ENCODE assay signal across 1 cellular context in genomic region chr21:33479679-33480480, GRCh38.
A peak's percentile ranks its signal among the peaks of the same experiment; 100 is the strongest.
TF ChIP-seq lines count a peak whose summit lies in the region.

TSS of gene TMEM50B (minus strand) at chr21:33479974. CDS start at chr21:33468885, 11,089 bp downstream.

TF ChIP-seq in HepG2, 621 proteins besides CTCF, POLR2A, EP300 and RAD21 (continued from another document and continues in another):
- TF ChIP-seq HMGXB3 (CRISPR knock-in tag; IDR thresholded peaks at IDR 0.05; ENCODE audit: borderline replicate concordance), result no peak
- TF ChIP-seq, protein P1, sequence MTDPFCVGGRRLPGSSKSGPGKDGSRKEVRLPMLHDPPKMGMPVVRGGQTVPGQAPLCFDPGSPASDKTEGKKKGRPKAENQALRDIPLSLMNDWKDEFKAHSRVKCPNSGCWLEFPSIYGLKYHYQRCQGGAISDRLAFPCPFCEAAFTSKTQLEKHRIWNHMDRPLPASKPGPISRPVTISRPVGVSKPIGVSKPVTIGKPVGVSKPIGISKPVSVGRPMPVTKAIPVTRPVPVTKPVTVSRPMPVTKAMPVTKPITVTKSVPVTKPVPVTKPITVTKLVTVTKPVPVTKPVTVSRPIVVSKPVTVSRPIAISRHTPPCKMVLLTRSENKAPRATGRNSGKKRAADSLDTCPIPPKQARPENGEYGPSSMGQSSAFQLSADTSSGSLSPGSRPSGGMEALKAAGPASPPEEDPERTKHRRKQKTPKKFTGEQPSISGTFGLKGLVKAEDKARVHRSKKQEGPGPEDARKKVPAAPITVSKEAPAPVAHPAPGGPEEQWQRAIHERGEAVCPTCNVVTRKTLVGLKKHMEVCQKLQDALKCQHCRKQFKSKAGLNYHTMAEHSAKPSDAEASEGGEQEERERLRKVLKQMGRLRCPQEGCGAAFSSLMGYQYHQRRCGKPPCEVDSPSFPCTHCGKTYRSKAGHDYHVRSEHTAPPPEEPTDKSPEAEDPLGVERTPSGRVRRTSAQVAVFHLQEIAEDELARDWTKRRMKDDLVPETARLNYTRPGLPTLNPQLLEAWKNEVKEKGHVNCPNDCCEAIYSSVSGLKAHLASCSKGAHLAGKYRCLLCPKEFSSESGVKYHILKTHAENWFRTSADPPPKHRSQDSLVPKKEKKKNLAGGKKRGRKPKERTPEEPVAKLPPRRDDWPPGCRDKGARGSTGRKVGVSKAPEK (CRISPR knock-in tag; IDR thresholded peaks at IDR 0.05; ENCODE audit: borderline replicate concordance), result no peak
- no peak for TF ChIP-seq SCMH1 (CRISPR knock-in tag; IDR thresholded peaks at IDR 0.05; ENCODE audit: borderline replicate concordance)
- peak; percentile 84; the same call in 1 of the 2 replicates for TF ChIP-seq AHR (CRISPR knock-in tag; IDR thresholded peaks at IDR 0.05)
- TF ChIP-seq POLR2G (IDR thresholded peaks at IDR 0.05; ENCODE audit: low read depth, low read length), result peak; percentile 94
- no peak for TF ChIP-seq ZNF121 (CRISPR knock-in tag; IDR thresholded peaks at IDR 0.05)
- TF ChIP-seq HOXD1 (CRISPR knock-in tag; IDR thresholded peaks at IDR 0.05), result peak; percentile 50; the same call in 1 of the 2 replicates
- TF ChIP-seq HNF1A (IDR thresholded peaks at IDR 0.05; ENCODE audit: low read depth), result no peak
- TF ChIP-seq HNF1A (CRISPR knock-in tag; IDR thresholded peaks at IDR 0.05; ENCODE audit: borderline replicate concordance), result no peak; the same call in 1 of the 2 replicates
- peak; percentile 54; the same call in 1 of the 2 replicates for TF ChIP-seq NFKB2 (CRISPR knock-in tag; IDR thresholded peaks at IDR 0.05; ENCODE audit: borderline replicate concordance)
- no peak for TF ChIP-seq CBX1 (IDR thresholded peaks at IDR 0.05; ENCODE audit: low read depth)
- no peak for TF ChIP-seq SETDB1 (CRISPR knock-in tag; IDR thresholded peaks at IDR 0.05; ENCODE audit: borderline replicate concordance)
- TF ChIP-seq MED8 (CRISPR knock-in tag; IDR thresholded peaks at IDR 0.05; ENCODE audit: insufficient replicate concordance), result peak; percentile 4
- TF ChIP-seq ZNF282 (IDR thresholded peaks at IDR 0.05; ENCODE audit: partially characterized antibody), result no peak
- TF ChIP-seq ZSCAN31 (CRISPR knock-in tag; IDR thresholded peaks at IDR 0.05; ENCODE audit: low read depth), result no peak; the same call in 1 of the 2 replicates
- TF ChIP-seq ZIK1 (CRISPR knock-in tag; IDR thresholded peaks at IDR 0.05; ENCODE audit: borderline replicate concordance, low read depth), result no peak
- no peak for TF ChIP-seq TBL1XR1 (IDR thresholded peaks at IDR 0.05; ENCODE audit: borderline replicate concordance, low read length, partially characterized antibody)
- TF ChIP-seq ZNF484 (CRISPR knock-in tag; IDR thresholded peaks at IDR 0.05; ENCODE audit: borderline replicate concordance, low read depth), result no peak
- TF ChIP-seq ZNF781 (CRISPR knock-in tag; IDR thresholded peaks at IDR 0.05; ENCODE audit: borderline replicate concordance, not compliant biosample characterization), result no peak
- TF ChIP-seq CC2D1A (CRISPR knock-in tag; IDR thresholded peaks at IDR 0.05), result no peak
- TF ChIP-seq ZNF670 (CRISPR knock-in tag; IDR thresholded peaks at IDR 0.05; ENCODE audit: borderline replicate concordance), result no peak
- TF ChIP-seq ZNF512 (CRISPR knock-in tag; IDR thresholded peaks at IDR 0.05), result no peak
- TF ChIP-seq, protein P2, sequence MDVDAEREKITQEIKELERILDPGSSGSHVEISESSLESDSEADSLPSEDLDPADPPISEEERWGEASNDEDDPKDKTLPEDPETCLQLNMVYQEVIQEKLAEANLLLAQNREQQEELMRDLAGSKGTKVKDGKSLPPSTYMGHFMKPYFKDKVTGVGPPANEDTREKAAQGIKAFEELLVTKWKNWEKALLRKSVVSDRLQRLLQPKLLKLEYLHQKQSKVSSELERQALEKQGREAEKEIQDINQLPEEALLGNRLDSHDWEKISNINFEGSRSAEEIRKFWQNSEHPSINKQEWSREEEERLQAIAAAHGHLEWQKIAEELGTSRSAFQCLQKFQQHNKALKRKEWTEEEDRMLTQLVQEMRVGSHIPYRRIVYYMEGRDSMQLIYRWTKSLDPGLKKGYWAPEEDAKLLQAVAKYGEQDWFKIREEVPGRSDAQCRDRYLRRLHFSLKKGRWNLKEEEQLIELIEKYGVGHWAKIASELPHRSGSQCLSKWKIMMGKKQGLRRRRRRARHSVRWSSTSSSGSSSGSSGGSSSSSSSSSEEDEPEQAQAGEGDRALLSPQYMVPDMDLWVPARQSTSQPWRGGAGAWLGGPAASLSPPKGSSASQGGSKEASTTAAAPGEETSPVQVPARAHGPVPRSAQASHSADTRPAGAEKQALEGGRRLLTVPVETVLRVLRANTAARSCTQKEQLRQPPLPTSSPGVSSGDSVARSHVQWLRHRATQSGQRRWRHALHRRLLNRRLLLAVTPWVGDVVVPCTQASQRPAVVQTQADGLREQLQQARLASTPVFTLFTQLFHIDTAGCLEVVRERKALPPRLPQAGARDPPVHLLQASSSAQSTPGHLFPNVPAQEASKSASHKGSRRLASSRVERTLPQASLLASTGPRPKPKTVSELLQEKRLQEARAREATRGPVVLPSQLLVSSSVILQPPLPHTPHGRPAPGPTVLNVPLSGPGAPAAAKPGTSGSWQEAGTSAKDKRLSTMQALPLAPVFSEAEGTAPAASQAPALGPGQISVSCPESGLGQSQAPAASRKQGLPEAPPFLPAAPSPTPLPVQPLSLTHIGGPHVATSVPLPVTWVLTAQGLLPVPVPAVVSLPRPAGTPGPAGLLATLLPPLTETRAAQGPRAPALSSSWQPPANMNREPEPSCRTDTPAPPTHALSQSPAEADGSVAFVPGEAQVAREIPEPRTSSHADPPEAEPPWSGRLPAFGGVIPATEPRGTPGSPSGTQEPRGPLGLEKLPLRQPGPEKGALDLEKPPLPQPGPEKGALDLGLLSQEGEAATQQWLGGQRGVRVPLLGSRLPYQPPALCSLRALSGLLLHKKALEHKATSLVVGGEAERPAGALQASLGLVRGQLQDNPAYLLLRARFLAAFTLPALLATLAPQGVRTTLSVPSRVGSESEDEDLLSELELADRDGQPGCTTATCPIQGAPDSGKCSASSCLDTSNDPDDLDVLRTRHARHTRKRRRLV (CRISPR knock-in tag; IDR thresholded peaks at IDR 0.05), result no peak; the same call in 1 of the 2 replicates
- TF ChIP-seq ZNF383 (CRISPR knock-in tag; IDR thresholded peaks at IDR 0.05; ENCODE audit: borderline replicate concordance), result no peak
- no peak for TF ChIP-seq PPARG (CRISPR knock-in tag; conservative IDR thresholded peaks at IDR 0.05)
- TF ChIP-seq ZNF552 (CRISPR knock-in tag; IDR thresholded peaks at IDR 0.05; ENCODE audit: borderline replicate concordance), result no peak
- no peak for TF ChIP-seq ZNF343 (CRISPR knock-in tag; IDR thresholded peaks at IDR 0.05)
- no peak for TF ChIP-seq ZNF232 (CRISPR knock-in tag; IDR thresholded peaks at IDR 0.05; ENCODE audit: borderline replicate concordance)
- no peak for TF ChIP-seq RFX5 (IDR thresholded peaks at IDR 0.05; ENCODE audit: low read depth, low read length)
- no peak for TF ChIP-seq FOXJ3 (CRISPR knock-in tag; IDR thresholded peaks at IDR 0.05; ENCODE audit: borderline replicate concordance)
- no peak; the same call in 1 of the 2 replicates for TF ChIP-seq ZNF749 (CRISPR knock-in tag; IDR thresholded peaks at IDR 0.05; ENCODE audit: borderline replicate concordance)
- TF ChIP-seq ZNF558 (CRISPR knock-in tag; IDR thresholded peaks at IDR 0.05; ENCODE audit: borderline replicate concordance), result peak; percentile 86; the same call in 1 of the 2 replicates
- no peak for TF ChIP-seq CBX5 (CRISPR knock-in tag; IDR thresholded peaks at IDR 0.05; ENCODE audit: borderline replicate concordance)
- TF ChIP-seq, protein P3, sequence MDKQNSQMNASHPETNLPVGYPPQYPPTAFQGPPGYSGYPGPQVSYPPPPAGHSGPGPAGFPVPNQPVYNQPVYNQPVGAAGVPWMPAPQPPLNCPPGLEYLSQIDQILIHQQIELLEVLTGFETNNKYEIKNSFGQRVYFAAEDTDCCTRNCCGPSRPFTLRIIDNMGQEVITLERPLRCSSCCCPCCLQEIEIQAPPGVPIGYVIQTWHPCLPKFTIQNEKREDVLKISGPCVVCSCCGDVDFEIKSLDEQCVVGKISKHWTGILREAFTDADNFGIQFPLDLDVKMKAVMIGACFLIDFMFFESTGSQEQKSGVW (CRISPR knock-in tag; IDR thresholded peaks at IDR 0.05; ENCODE audit: borderline replicate concordance), result no peak
- no peak for TF ChIP-seq ZFP82 (CRISPR knock-in tag; IDR thresholded peaks at IDR 0.05; ENCODE audit: borderline replicate concordance)
- no peak for TF ChIP-seq ZNF746 (CRISPR knock-in tag; IDR thresholded peaks at IDR 0.05)
